In genomic region chr22:43263645-43264514, GRCh38 we compare ENCODE assay signal across 8 cellular contexts.
DNase-seq lines count a peak whose midpoint lies in the region; ATAC-seq and TF ChIP-seq lines count a peak whose summit lies in the region.

No MANE protein-coding gene starts in this region.

- peak; percentile 88 for ATAC-seq in naive thymus-derived CD4-positive, alpha-beta T cell

- peak overlapping the region; percentile 65 for H3K4me3 Mint-ChIP-seq in activated CD4-positive, alpha-beta T cell treated with anti-CD3 and anti-CD28 coated beads, Interleukin-2, amount 10 ng/mL, durations not matched to agents 7 days and 5 days
- H3K4me3 Mint-ChIP-seq in naive thymus-derived CD4-positive, alpha-beta T cell: peak overlapping the region; percentile 74 to 90 (median 82)

- H3K27ac Mint-ChIP-seq in activated CD4-positive, alpha-beta T cell treated with anti-CD3 and anti-CD28 coated beads, Interleukin-2, amount 10 ng/mL, durations not matched to agents 7 days and 5 days: peak overlapping the region; percentile 89
- H3K27ac Mint-ChIP-seq in naive thymus-derived CD4-positive, alpha-beta T cell: peak overlapping the region; percentile 4 to 94 (median 63)

- H3K36me3 ChIP-seq in naive thymus-derived CD4-positive, alpha-beta T cell (ENCODE audit: control insufficient read depth in 2 of 3, insufficient read depth in 3 of 3, low read length in 3 of 3): no peaks in the 10 kb centered on the region
- H3K36me3 ChIP-seq in stomach: no peaks in the 10 kb centered on the region

- H3K27me3 Mint-ChIP-seq in activated CD4-positive, alpha-beta T cell treated with anti-CD3 and anti-CD28 coated beads, Interleukin-2, amount 10 ng/mL, durations not matched to agents 7 days and 5 days: peaks cover under 1% of the 10 kb centered on the region
- no peaks in the 10 kb centered on the region for H3K27me3 Mint-ChIP-seq in naive thymus-derived CD4-positive, alpha-beta T cell

- POLR2A ChIA-PET in activated CD4-positive, alpha-beta T cell treated with anti-CD3 and anti-CD28 coated beads, Interleukin-2, amount 10 ng/mL, durations not matched to agents 7 days and 5 days (lab: Charles Lee): interaction anchor here (0.6 to 0.8 kb wide), 2 partner anchors 9 to 82 kb away, joined by 3 read pairs; no protein-coding TSS in a partner anchor
- POLR2A ChIA-PET in naive thymus-derived CD4-positive, alpha-beta T cell (lab: Charles Lee): interaction anchor here (0.6 to 0.8 kb wide), 2 partner anchors 10 to 76 kb away, joined by 3 read pairs; no protein-coding TSS in a partner anchor

- DNase-seq in GDM1 (lab: John Stamatoyannopoulos, UW) (peak; percentile 91), H4 (ENCODE audit: low spot score) (peak; percentile 91), NCI-H1436 (lab: John Stamatoyannopoulos, UW) (peak; percentile 52), dermis microvascular lymphatic vessel endothelial cell (ENCODE audit: low read depth in 2 of 2) (peak; percentile 99), stomach (peak; percentile 74), NCI-H2196 (lab: John Stamatoyannopoulos, UW; ENCODE audit: unreplicated experiment) (no peak)
- peak; percentile 87 for DNase-seq in activated CD4-positive, alpha-beta T cell treated with anti-CD3 and anti-CD28 coated beads, Interleukin-2, amount 10 ng/mL, durations not matched to agents 7 days and 5 days
- DNase-seq in naive thymus-derived CD4-positive, alpha-beta T cell: peak; percentile 11 to 74 (median 43)

- H3K4me3 ChIP-seq in naive thymus-derived CD4-positive, alpha-beta T cell (ENCODE audit: low read length): peak overlapping the region; percentile 49
- H3K4me3 ChIP-seq in stomach: no peak overlapping the region

- TF ChIP-seq POLR2A in stomach (IDR thresholded peaks at IDR 0.05): no peak

- peaks cover 14 to 23% of the 10 kb centered on the region in 2 donors for H3K4me1 ChIP-seq in naive thymus-derived CD4-positive, alpha-beta T cell (ENCODE audit: control insufficient read depth in 2 of 2, insufficient read depth in 2 of 2, low read length in 2 of 2)
- peaks cover 15 to 26% (median 20%) of the 10 kb centered on the region in 4 donors for H3K4me1 ChIP-seq in stomach

- 6 to 12% (median 9%) methylated on average over 26 to 27 of the region's 27 CpGs for WGBS in stomach, 5 donors

- H3K9me3 ChIP-seq in naive thymus-derived CD4-positive, alpha-beta T cell (ENCODE audit: control insufficient read depth in 2 of 3, low read length in 3 of 3): no peaks in the 10 kb centered on the region
- no peaks in the 10 kb centered on the region for H3K9me3 ChIP-seq in stomach

- intact Hi-C loops in naive thymus-derived CD4-positive, alpha-beta T cell (cut with micrococcal nuclease): loop anchor here (2.0 to 10.0 kb wide), 2 partner anchors 33 to 79 kb away; partner anchors contain the start of gene TTLL12 (in 1 of the 2)
- intact Hi-C loops in stomach (cut with DNase I; ENCODE audit: low total_unique reads): no loop called here

- no peaks in the 10 kb centered on the region for H3K9me3 Mint-ChIP-seq in activated CD4-positive, alpha-beta T cell treated with anti-CD3 and anti-CD28 coated beads, Interleukin-2, amount 10 ng/mL, durations not matched to agents 7 days and 5 days
- no peaks in the 10 kb centered on the region for H3K9me3 Mint-ChIP-seq in naive thymus-derived CD4-positive, alpha-beta T cell

- TF ChIP-seq CTCF in stomach (IDR thresholded peaks at IDR 0.05): no peak

- H3K27ac ChIP-seq in naive thymus-derived CD4-positive, alpha-beta T cell (ENCODE audit: low read depth, low read length): peak overlapping the region; percentile 0
- H3K27ac ChIP-seq in stomach: peak overlapping the region; percentile 41 to 67 (median 49)

- peaks cover 30% of the 10 kb centered on the region for H3K4me1 Mint-ChIP-seq in activated CD4-positive, alpha-beta T cell treated with anti-CD3 and anti-CD28 coated beads, Interleukin-2, amount 10 ng/mL, durations not matched to agents 7 days and 5 days
- peaks cover 18 to 32% (median 21%) of the 10 kb centered on the region in 7 donors for H3K4me1 Mint-ChIP-seq in naive thymus-derived CD4-positive, alpha-beta T cell

- TF ChIP-seq EP300 in stomach (IDR thresholded peaks at IDR 0.05): no peak

- H3K36me3 Mint-ChIP-seq in activated CD4-positive, alpha-beta T cell treated with anti-CD3 and anti-CD28 coated beads, Interleukin-2, amount 10 ng/mL, durations not matched to agents 7 days and 5 days (ENCODE audit: low read depth): no peaks in the 10 kb centered on the region
- no peaks in the 10 kb centered on the region for H3K36me3 Mint-ChIP-seq in naive thymus-derived CD4-positive, alpha-beta T cell

- no peaks in the 10 kb centered on the region for H3K27me3 ChIP-seq in naive thymus-derived CD4-positive, alpha-beta T cell (ENCODE audit: control insufficient read depth in 2 of 2, insufficient read depth in 2 of 2, low read length in 2 of 2)
- H3K27me3 ChIP-seq in stomach: peaks cover 0 to 43% (median 7%) of the 10 kb centered on the region in 3 donors

- CTCF ChIA-PET in activated CD4-positive, alpha-beta T cell treated with anti-CD3 and anti-CD28 coated beads, Interleukin-2, amount 10 ng/mL, durations not matched to agents 7 days and 5 days (lab: Charles Lee): interaction anchor here (1.4 to 4.7 kb wide), 5 partner anchors 10 to 83 kb away, joined by 3 to 22 read pairs (median 5); no protein-coding TSS in a partner anchor
- CTCF ChIA-PET in naive thymus-derived CD4-positive, alpha-beta T cell (lab: Charles Lee): interaction anchor here (0.9 kb wide), 1 partner anchor 76 kb away, joined by 4 read pairs; no protein-coding TSS in a partner anchor
